Comparison of ENCODE assay signal across 8 cellular contexts in the genomic region with DNA sequence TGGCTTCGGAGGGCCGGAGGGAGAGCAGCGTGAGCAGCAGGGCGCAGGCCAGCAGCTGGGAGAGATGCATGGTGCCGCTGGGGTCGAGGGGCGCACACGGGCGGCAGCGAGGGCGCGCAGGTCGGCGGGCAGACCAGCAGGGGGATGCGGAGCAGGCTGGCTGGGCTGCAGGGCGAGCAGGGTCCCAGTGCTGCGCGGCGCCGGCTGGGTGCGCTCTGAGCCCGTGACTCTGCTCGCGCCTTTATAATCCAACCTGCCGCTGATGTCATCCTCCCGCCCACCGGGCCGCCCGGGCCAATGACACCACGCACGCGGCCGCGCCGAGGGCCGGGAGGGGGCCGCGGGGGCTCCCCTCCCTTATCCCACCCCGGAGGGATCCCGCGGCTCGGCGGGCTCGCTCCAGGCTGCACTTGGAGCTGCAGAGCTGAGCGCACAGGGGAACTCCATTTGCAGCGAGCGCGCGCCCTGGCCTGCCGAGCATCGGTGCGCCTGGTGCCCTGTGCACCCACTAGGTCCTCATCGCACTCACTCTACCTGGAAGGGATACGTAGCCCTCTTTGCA. TPM values are rescaled to one million over a fixed set of nuclear protein-coding genes. Genes with fewer than 3 reads are reported as not detected.
DNase-seq lines count a peak whose midpoint lies in the region; ATAC-seq, FAIRE-seq and TF ChIP-seq lines count a peak whose summit lies in the region.

A gene with protein sequence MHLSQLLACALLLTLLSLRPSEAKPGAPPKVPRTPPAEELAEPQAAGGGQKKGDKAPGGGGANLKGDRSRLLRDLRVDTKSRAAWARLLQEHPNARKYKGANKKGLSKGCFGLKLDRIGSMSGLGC (minus strand): TSS at position 217 of the 562 bp plus-strand sequence. CDS start 147 bp downstream, at position 70.

- H3K36me3 Mint-ChIP-seq in activated T-cell treated with anti-CD3 and anti-CD28 coated beads, Interleukin-2, amount 50 U/mL, for 4 hours (ENCODE audit: insufficient read depth): no peaks in the 10 kb centered on the region
- no peaks in the 10 kb centered on the region for H3K36me3 Mint-ChIP-seq in neural progenitor cell

- DNase-seq in GM12892 (ENCODE audit: insufficient read length) (peak; percentile 62), NOMO-1 (lab: John Stamatoyannopoulos, UW; ENCODE audit: unreplicated experiment in 2 of 2) (peak; percentile 54 to 63), fibroblast of villous mesenchyme (ENCODE audit: low read depth) (peak; percentile 50), neural progenitor cell (ENCODE audit: low spot score) (peak; percentile 89), thoracic aorta (ENCODE audit: low spot score) (no peak), SHP77 treated with DMSO at 0.1 percent for 48 hours (lab: John Stamatoyannopoulos, UW) (no peak)
- peak; percentile 55 for DNase-seq in activated T-cell treated with anti-CD3 and anti-CD28 coated beads, Interleukin-2, amount 50 U/mL, for 4 hours

- H2AFZ ChIP-seq in neural progenitor cell (replicated peaks): peak within 1 kb of the TSS; percentile 87

- H4K20me1 ChIP-seq in neural progenitor cell (ENCODE audit: low read depth): peaks cover 11% of the 10 kb centered on the region

- H3K79me2 ChIP-seq in neural progenitor cell (ENCODE audit: low read depth): no peaks in the 10 kb centered on the region

- TF ChIP-seq POLR2A in GM12892 (IDR thresholded peaks at IDR 0.05; ENCODE audit: low read depth, low read length): peak; percentile 39; the same call in 1 of the 2 replicates

- peaks cover 7% of the 10 kb centered on the region for H3K4me1 ChIP-seq in neural progenitor cell
- H3K4me1 ChIP-seq in thoracic aorta (ENCODE audit: control insufficient read depth in 1 of 2, low read depth in 2 of 2): peaks cover 12 to 18% of the 10 kb centered on the region in 2 donors

- peak within 1 kb of the TSS; percentile 98 for H3K4me2 ChIP-seq in neural progenitor cell

- no peak within 1 kb of the TSS for H3K9ac ChIP-seq in neural progenitor cell

- peaks cover 46% of the 10 kb centered on the region for H3K27me3 Mint-ChIP-seq in activated T-cell treated with anti-CD3 and anti-CD28 coated beads, Interleukin-2, amount 50 U/mL, for 4 hours (ENCODE audit: low read depth)
- H3K27me3 Mint-ChIP-seq in neural progenitor cell (ENCODE audit: insufficient read depth, low read depth): peaks cover 36% of the 10 kb centered on the region

- H3F3A ChIP-seq in neural progenitor cell (ENCODE audit: low read depth): peaks cover 5% of the 10 kb centered on the region

- peak within 1 kb of the TSS; percentile 62 for H3K4me3 Mint-ChIP-seq in activated T-cell treated with anti-CD3 and anti-CD28 coated beads, Interleukin-2, amount 50 U/mL, for 4 hours
- peak within 1 kb of the TSS; percentile 79 for H3K4me3 Mint-ChIP-seq in neural progenitor cell

- TF ChIP-seq CTCF in fibroblast of villous mesenchyme (IDR thresholded peaks at IDR 0.05; ENCODE audit: insufficient read depth, low read depth, low read length) (peak; percentile 26), neural progenitor cell (IDR thresholded peaks at IDR 0.05) (peak; percentile 60), thoracic aorta (IDR thresholded peaks at IDR 0.05) (no peak)

- H3K4me3 ChIP-seq in fibroblast of villous mesenchyme (ENCODE audit: low read depth, low read length) (peak within 1 kb of the TSS; percentile 51), neural progenitor cell (peak within 1 kb of the TSS; percentile 45), thoracic aorta (peak within 1 kb of the TSS; percentile 71)

- peaks cover 10% of the 10 kb centered on the region for H3K4me1 Mint-ChIP-seq in activated T-cell treated with anti-CD3 and anti-CD28 coated beads, Interleukin-2, amount 50 U/mL, for 4 hours (ENCODE audit: low read depth)
- peaks cover 14% of the 10 kb centered on the region for H3K4me1 Mint-ChIP-seq in neural progenitor cell

- peaks cover 85% of the 10 kb centered on the region for H3K27me3 ChIP-seq in neural progenitor cell
- peaks cover 3% of the 10 kb centered on the region for H3K27me3 ChIP-seq in thoracic aorta (replicated peaks; ENCODE audit: insufficient read depth)

- ATAC-seq in HG03521 (IDR thresholded peaks at IDR 0.05; ENCODE audit: unreplicated experiment) (peak; percentile 46), thoracic aorta (ENCODE audit: insufficient number of reproducible peaks, low FRiP score, low read depth) (no peak)
- peak; percentile 92 to 94 for ATAC-seq in activated T-cell treated with anti-CD3 and anti-CD28 coated beads, Interleukin-2, amount 50 U/mL, for 4 hours

- no peak for FAIRE-seq in GM12892 (lab: Jason Lieb, UNC)

- no peaks in the 10 kb centered on the region for H3K9me3 Mint-ChIP-seq in activated T-cell treated with anti-CD3 and anti-CD28 coated beads, Interleukin-2, amount 50 U/mL, for 4 hours
- no peaks in the 10 kb centered on the region for H3K9me3 Mint-ChIP-seq in neural progenitor cell

- H3K27ac ChIP-seq in neural progenitor cell: no peak within 1 kb of the TSS
- H3K27ac ChIP-seq in thoracic aorta: no peak within 1 kb of the TSS

- H3K9me3 ChIP-seq in neural progenitor cell (ENCODE audit: low read depth) (no peaks in the 10 kb centered on the region), thoracic aorta (no peaks in the 10 kb centered on the region)

- H3K27ac Mint-ChIP-seq in neural progenitor cell: no peak within 1 kb of the TSS

- H3K36me3 ChIP-seq in neural progenitor cell: no peaks in the 10 kb centered on the region
- no peaks in the 10 kb centered on the region for H3K36me3 ChIP-seq in thoracic aorta

RNA-seq across cellular contexts. Expression of the gene that starts here (rescaled TPM):
- not detected for polyA plus RNA-seq in GM12892 (2012; ENCODE audit: missing spikeins)
- total RNA-seq in activated T-cell treated with anti-CD3 and anti-CD28 coated beads, Interleukin-2, amount 50 U/mL, for 4 hours: 1 to 10 TPM in 1 of 3 donors, under 1 TPM in 2; 0.61 to 1.2 (median 0.79) TPM
- total RNA-seq in fibroblast of villous mesenchyme: not detected in 2 replicates
- not detected in 2 replicates for total RNA-seq in neural progenitor cell (ENCODE audit: low replicate concordance)
- not detected for total RNA-seq in thoracic aorta

Comparison
In these comparisons a context has a peak if more than half of its experiments do, and no peak if none do; other contexts are left out.
1. Peak in DNase-seq and H3K4me3 ChIP-seq in fibroblast of villous mesenchyme; RNA of the gene not detected or under 1 TPM.
2. Peak in DNase-seq, H3K4me3 ChIP-seq and H3K4me2 ChIP-seq in neural progenitor cell; RNA of the gene not detected or under 1 TPM.
3. DNase-seq: peak in GM12892 (single experiment), NOMO-1 (2 of 2) and activated T-cell treated with anti-CD3 and anti-CD28 coated beads, Interleukin-2, amount 50 U/mL, for 4 hours (single experiment); none in thoracic aorta (single experiment) and SHP77 treated with DMSO at 0.1 percent for 48 hours (single experiment).
4. Peak in every context shown above with its lines, with median percentiles within 50 percentile points of each other: H3K4me3 ChIP-seq.